30 cellular contexts compared by ENCODE assay signal in genomic region chr6:56786256-56786655, GRCh38.
"Had no signal": no experiment of that assay in that cellular context is flagged by ENCODE, and none has a peak within 500 bp of the region (broad histone marks: within the 10 kb centered on the region; RNA-seq: fewer than 3 reads in every experiment).

No MANE protein-coding gene starts in this region.

- H3K9me3 Mint-ChIP-seq: activated CD4-positive, alpha-beta memory T cell treated with anti-CD3 and anti-CD28 coated beads, Interleukin-2, amount 10 ng/mL, durations not matched to agents 7 days and 5 days; activated naive CD4-positive, alpha-beta T cell treated with anti-CD3 and anti-CD28 coated beads, Interleukin-2, amount 10 ng/mL, durations not matched to agents 7 days and 5 days; activated naive CD8-positive, alpha-beta T cell treated with anti-CD3 and anti-CD28 coated beads, Interleukin-2, amount 50 U/mL, for 24 hours had no signal

- H3K27me3 ChIP-seq: brain microvascular endothelial cell, SJCRH30 had no signal

- H3K4me1 ChIP-seq: SJCRH30 had no signal

- H3K4me3 ChIP-seq: SJCRH30, SK-N-MC had no signal

- H3K36me3 Mint-ChIP-seq: activated CD8-positive, alpha-beta memory T cell treated with anti-CD3 and anti-CD28 coated beads, Interleukin-2, amount 10 ng/mL, durations not matched to agents 7 days and 5 days; activated naive CD4-positive, alpha-beta T cell treated with anti-CD3 and anti-CD28 coated beads, Interleukin-2, amount 10 ng/mL, durations not matched to agents 7 days and 5 days; activated naive CD8-positive, alpha-beta T cell had no signal

- H3K36me3 ChIP-seq: brain microvascular endothelial cell, SJCRH30, WERI-Rb-1 had no signal

- H3K9me3 ChIP-seq: SJCRH30 had no signal

- H3K4me3 Mint-ChIP-seq: activated CD4-positive, alpha-beta memory T cell treated with anti-CD3 and anti-CD28 coated beads, Interleukin-2, amount 10 ng/mL, durations not matched to agents 7 days and 5 days; activated CD8-positive, alpha-beta memory T cell treated with anti-CD3 and anti-CD28 coated beads, Interleukin-2, amount 10 ng/mL, durations not matched to agents 7 days and 5 days; activated naive CD4-positive, alpha-beta T cell treated with anti-CD3 and anti-CD28 coated beads, Interleukin-2, amount 10 ng/mL, durations not matched to agents 7 days and 5 days; activated naive CD8-positive, alpha-beta T cell; activated naive CD8-positive, alpha-beta T cell treated with anti-CD3 and anti-CD28 coated beads, Interleukin-2, amount 50 U/mL, for 24 hours; T-helper 1 cell treated with Interleukin-12 subunit alpha and Interleukin-12 subunit beta and Interleukin-4 antibody, amounts not matched to agents 30 μg/mL and 1 μg/mL, for 36 hours; T-helper 2 cell treated with Interferon-gamma antibody and Interleukin-4, amounts not matched to agents 5 μg/mL and 100 μg/mL, for 36 hours had no signal

- H3K27ac ChIP-seq: brain microvascular endothelial cell, SJCRH30, SK-N-MC, WERI-Rb-1 had no signal

- ATAC-seq: activated CD8-positive, alpha-beta memory T cell treated with anti-CD3 and anti-CD28 coated beads, Interleukin-2, amount 10 ng/mL, durations not matched to agents 7 days and 5 days; activated naive CD8-positive, alpha-beta T cell treated with anti-CD3 and anti-CD28 coated beads, Interleukin-2, amount 50 U/mL, for 24 hours; Panc1 had no signal

- H3K27me3 Mint-ChIP-seq: activated CD4-positive, alpha-beta memory T cell treated with anti-CD3 and anti-CD28 coated beads, Interleukin-2, amount 10 ng/mL, durations not matched to agents 7 days and 5 days; activated naive CD4-positive, alpha-beta T cell treated with anti-CD3 and anti-CD28 coated beads, Interleukin-2, amount 10 ng/mL, durations not matched to agents 7 days and 5 days had no signal

- H3K4me1 Mint-ChIP-seq: activated CD4-positive, alpha-beta memory T cell treated with anti-CD3 and anti-CD28 coated beads, Interleukin-2, amount 10 ng/mL, durations not matched to agents 7 days and 5 days; activated CD8-positive, alpha-beta memory T cell treated with anti-CD3 and anti-CD28 coated beads, Interleukin-2, amount 10 ng/mL, durations not matched to agents 7 days and 5 days; activated naive CD4-positive, alpha-beta T cell treated with anti-CD3 and anti-CD28 coated beads, Interleukin-2, amount 10 ng/mL, durations not matched to agents 7 days and 5 days; activated naive CD8-positive, alpha-beta T cell treated with anti-CD3 and anti-CD28 coated beads, Interleukin-2, amount 50 U/mL, for 24 hours had no signal

- H3K27ac Mint-ChIP-seq: activated CD4-positive, alpha-beta memory T cell treated with anti-CD3 and anti-CD28 coated beads, Interleukin-2, amount 10 ng/mL, durations not matched to agents 7 days and 5 days; activated CD8-positive, alpha-beta memory T cell treated with anti-CD3 and anti-CD28 coated beads, Interleukin-2, amount 10 ng/mL, durations not matched to agents 7 days and 5 days; activated naive CD4-positive, alpha-beta T cell treated with anti-CD3 and anti-CD28 coated beads, Interleukin-2, amount 10 ng/mL, durations not matched to agents 7 days and 5 days; activated naive CD8-positive, alpha-beta T cell; activated naive CD8-positive, alpha-beta T cell treated with anti-CD3 and anti-CD28 coated beads, Interleukin-2, amount 50 U/mL, for 24 hours; T-helper 1 cell treated with Interleukin-12 subunit alpha and Interleukin-12 subunit beta and Interleukin-4 antibody, amounts not matched to agents 30 μg/mL and 1 μg/mL, for 36 hours; T-helper 2 cell treated with Interferon-gamma antibody and Interleukin-4, amounts not matched to agents 5 μg/mL and 100 μg/mL, for 36 hours had no signal

- DNase-seq: activated CD4-positive, alpha-beta memory T cell treated with anti-CD3 and anti-CD28 coated beads, Interleukin-2, amount 10 ng/mL, durations not matched to agents 7 days and 5 days; activated CD4-positive, alpha-beta T cell treated with anti-CD3 and anti-CD28 coated beads for 1 hour; activated CD4-positive, alpha-beta T cell treated with anti-CD3 and anti-CD28 coated beads for 48 hours; activated CD4-positive, CD25-positive, alpha-beta regulatory T cell; activated CD8-positive, alpha-beta memory T cell treated with anti-CD3 and anti-CD28 coated beads for 24 hours; activated CD8-positive, alpha-beta memory T cell treated with anti-CD3 and anti-CD28 coated beads, Interleukin-2, amount 10 ng/mL, durations not matched to agents 7 days and 5 days; activated CD8-positive, alpha-beta memory T cell treated with anti-CD3 and anti-CD28 coated beads, Interleukin-2, amount 50 U/mL, for 48 hours; activated effector memory CD4-positive, alpha-beta T cell treated with Interleukin-2 at 50 U/mL for 16 hours; activated naive CD4-positive, alpha-beta T cell treated with anti-CD3 and anti-CD28 coated beads, Interleukin-2, amount 10 ng/mL, durations not matched to agents 7 days and 5 days; activated naive CD8-positive, alpha-beta T cell treated with anti-CD3 and anti-CD28 coated beads, Interleukin-2, amount 50 U/mL, for 24 hours; activated T-cell treated with anti-CD3 and anti-CD28 coated beads, Interleukin-2, amount 50 U/mL, for 48 hours; brain microvascular endothelial cell; central memory CD4-positive, alpha-beta T cell; NCI-H1048; NCI-H1105 treated with DMSO at 0.1 percent for 48 hours; NCI-H1436; NCI-H1694; NCI-H1930; NCI-H2081 treated with DMSO at 0.1 percent for 48 hours; NCI-H226; NCI-H446 treated with DMSO at 0.1 percent for 48 hours; NCI-H524; SHP77; SJCRH30; WERI-Rb-1 had no signal
